Comparison of ENCODE assay signal across 2 cellular contexts in the genomic region with DNA sequence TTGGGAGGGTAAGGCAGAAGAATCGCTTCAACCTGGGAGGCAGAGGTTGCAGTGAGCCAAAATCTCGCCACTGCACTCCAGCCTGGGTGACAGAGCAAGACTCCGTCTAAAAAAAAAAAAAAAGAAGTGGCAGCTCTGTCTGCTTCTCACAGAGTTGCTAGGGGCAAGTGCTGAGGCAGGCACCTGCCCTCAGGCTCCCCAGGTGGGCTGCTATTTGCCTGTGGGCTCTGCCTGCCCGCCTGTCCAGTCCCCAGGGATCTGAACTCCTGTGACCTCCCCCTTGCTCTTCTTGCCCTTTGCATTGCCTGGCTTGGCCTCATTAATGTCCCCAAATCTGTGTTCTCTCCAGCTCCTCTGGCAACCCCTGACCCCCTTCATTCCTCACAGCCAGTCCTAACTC. TPM values are rescaled to one million over a fixed set of nuclear protein-coding genes. Genes with fewer than 3 reads are reported as not detected.
"Had no signal": no experiment of that assay in that cellular context is flagged by ENCODE, and none has a peak within 500 bp of the region (broad histone marks: within the 10 kb centered on the region; RNA-seq: fewer than 3 reads in every experiment).

No MANE protein-coding gene starts in this region.

RNA-seq across cellular contexts. Expression of a gene that starts 28.0 kb away (rescaled TPM):
- total RNA-seq: mononuclear cell had no signal

RNA-seq across cellular contexts. Expression of a gene that starts 56.6 kb away (rescaled TPM):
- polyA plus RNA-seq: heart right ventricle had no signal
